27 cellular contexts compared by ENCODE assay signal in genomic region chr3:78970656-78971055, GRCh38.
"Had no signal": no experiment of that assay in that cellular context is flagged by ENCODE, and none has a peak within 500 bp of the region (broad histone marks: within the 10 kb centered on the region; RNA-seq: fewer than 3 reads in every experiment).

No MANE protein-coding gene starts in this region.

- H3K9ac ChIP-seq: parathyroid adenoma had no signal

- H3K27ac Mint-ChIP-seq: activated CD8-positive, alpha-beta T cell treated with anti-CD3 and anti-CD28 coated beads for 36 hours; activated T-helper 17 cell treated with anti-CD3 and anti-CD28 coated beads, Interleukin-2, amount 50 U/mL, for 72 hours; memory B cell; naive thymus-derived CD4-positive, alpha-beta T cell; stimulated activated naive B cell treated with anti-CD40 and anti-IgM and Interleukin-4, amounts not matched to agents 10 μg/mL and 1 μg/mL and 100 μg/mL, for 72 hours; T-helper 17 cell; WTC11 had no signal

- H3K36me3 ChIP-seq: brain microvascular endothelial cell, heart left ventricle, suprapubic skin, tibial artery, upper lobe of right lung had no signal

- DNase-seq: activated CD4-positive, alpha-beta T cell treated with anti-CD3 and anti-CD28 coated beads for 1 hour; activated CD4-positive, alpha-beta T cell treated with anti-CD3 and anti-CD28 coated beads, Interleukin-2, amount 50 U/mL, for 1 hour; activated CD8-positive, alpha-beta T cell treated with anti-CD3 and anti-CD28 coated beads for 36 hours; activated gamma-delta T cell treated with Interleukin-2 at 50 U/mL for 16 hours; activated naive CD4-positive, alpha-beta T cell treated with anti-CD3 and anti-CD28 coated beads, Interleukin-2, amount 50 U/mL, for 16 hours; activated T-cell treated with anti-CD3 and anti-CD28 coated beads, Interleukin-2, amount 50 U/mL, for 4 hours; amniotic stem cell; brain microvascular endothelial cell; caudate nucleus; midbrain; naive thymus-derived CD4-positive, alpha-beta T cell; nucleus accumbens; psoas muscle; stimulated activated CD4-positive, alpha-beta T cell treated with anti-CD3 and anti-CD28 coated beads, Interleukin-1b, Interleukin-23, amount 100 ng/mL, for 48 hours; stimulated activated naive B cell treated with anti-CD40 and anti-IgM and Interleukin-4, amounts not matched to agents 10 μg/mL and 1 μg/mL and 100 μg/mL, for 72 hours; T-helper 17 cell; tibial artery; upper lobe of right lung had no signal

- H3K79me2 ChIP-seq: parathyroid adenoma had no signal

- H3K27me3 ChIP-seq: brain microvascular endothelial cell, heart left ventricle, suprapubic skin, tibial artery, upper lobe of right lung had no signal

- H2AFZ ChIP-seq: parathyroid adenoma had no signal

- H3K9me3 ChIP-seq: heart left ventricle, psoas muscle, suprapubic skin, tibial artery, upper lobe of right lung had no signal

- H3K27ac ChIP-seq: brain microvascular endothelial cell, epithelial cell of prostate, heart left ventricle, parathyroid adenoma, psoas muscle, suprapubic skin, tibial artery, upper lobe of right lung had no signal

- H3K36me3 Mint-ChIP-seq: memory B cell; naive thymus-derived CD4-positive, alpha-beta T cell; stimulated activated naive B cell treated with anti-CD40 and anti-IgM and Interleukin-4, amounts not matched to agents 10 μg/mL and 1 μg/mL and 100 μg/mL, for 72 hours had no signal

- H3K4me1 ChIP-seq: heart left ventricle, parathyroid adenoma, tibial artery, upper lobe of right lung had no signal

- H3K27me3 Mint-ChIP-seq: activated CD8-positive, alpha-beta T cell treated with anti-CD3 and anti-CD28 coated beads for 36 hours; activated T-helper 17 cell treated with anti-CD3 and anti-CD28 coated beads, Interleukin-2, amount 50 U/mL, for 72 hours; memory B cell; naive thymus-derived CD4-positive, alpha-beta T cell; stimulated activated naive B cell treated with anti-CD40 and anti-IgM and Interleukin-4, amounts not matched to agents 10 μg/mL and 1 μg/mL and 100 μg/mL, for 72 hours; T-helper 17 cell had no signal

- ATAC-seq: activated CD8-positive, alpha-beta T cell treated with anti-CD3 and anti-CD28 coated beads for 36 hours; activated T-cell treated with anti-CD3 and anti-CD28 coated beads, Interleukin-2, amount 50 U/mL, for 4 hours; activated T-helper 17 cell treated with anti-CD3 and anti-CD28 coated beads, Interleukin-2, amount 50 U/mL, for 72 hours; naive thymus-derived CD4-positive, alpha-beta T cell; psoas muscle; stimulated activated naive B cell treated with anti-CD40 and anti-IgM and Interleukin-4, amounts not matched to agents 10 μg/mL and 1 μg/mL and 100 μg/mL, for 72 hours; T-helper 17 cell; upper lobe of right lung; WTC11 had no signal

- H3K9me3 Mint-ChIP-seq: activated T-cell treated with anti-CD3 and anti-CD28 coated beads, Interleukin-2, amount 50 U/mL, for 4 hours; activated T-helper 17 cell treated with anti-CD3 and anti-CD28 coated beads, Interleukin-2, amount 50 U/mL, for 72 hours; stimulated activated naive B cell treated with anti-CD40 and anti-IgM and Interleukin-4, amounts not matched to agents 10 μg/mL and 1 μg/mL and 100 μg/mL, for 72 hours had no signal

- H3K4me3 Mint-ChIP-seq: activated CD8-positive, alpha-beta T cell treated with anti-CD3 and anti-CD28 coated beads for 36 hours; activated T-cell treated with anti-CD3 and anti-CD28 coated beads, Interleukin-2, amount 50 U/mL, for 4 hours; activated T-helper 17 cell treated with anti-CD3 and anti-CD28 coated beads, Interleukin-2, amount 50 U/mL, for 72 hours; memory B cell; naive thymus-derived CD4-positive, alpha-beta T cell; neural crest cell; stimulated activated naive B cell treated with anti-CD40 and anti-IgM and Interleukin-4, amounts not matched to agents 10 μg/mL and 1 μg/mL and 100 μg/mL, for 72 hours; T-helper 17 cell; WTC11 had no signal

- H3K4me3 ChIP-seq: heart left ventricle, psoas muscle, smooth muscle cell, suprapubic skin, tibial artery, upper lobe of right lung had no signal

- H3K4me1 Mint-ChIP-seq: activated T-helper 17 cell treated with anti-CD3 and anti-CD28 coated beads, Interleukin-2, amount 50 U/mL, for 72 hours; memory B cell; naive thymus-derived CD4-positive, alpha-beta T cell; stimulated activated naive B cell treated with anti-CD40 and anti-IgM and Interleukin-4, amounts not matched to agents 10 μg/mL and 1 μg/mL and 100 μg/mL, for 72 hours; T-helper 17 cell had no signal
